28 cellular contexts compared by ENCODE assay signal in genomic region chr1:2878591-2878990, GRCh38.
"Had no signal": no experiment of that assay in that cellular context is flagged by ENCODE, and none has a peak within 500 bp of the region (broad histone marks: within the 10 kb centered on the region; RNA-seq: fewer than 3 reads in every experiment).

No MANE protein-coding gene starts in this region.

- H3K4me1 ChIP-seq: colonic mucosa, foreskin keratinocyte, gastrocnemius medialis had no signal

- H3K4me3 ChIP-seq: colonic mucosa, coronary artery, dorsolateral prefrontal cortex, esophagus muscularis mucosa, esophagus squamous epithelium, gastrocnemius medialis, gastroesophageal sphincter, heart left ventricle, heart right ventricle had no signal

- H3K36me3 ChIP-seq: colonic mucosa, esophagus muscularis mucosa, esophagus squamous epithelium, gastrocnemius medialis, gastroesophageal sphincter, heart left ventricle, heart right ventricle had no signal

- H3K27me3 ChIP-seq: colonic mucosa, foreskin keratinocyte had no signal

- DNase-seq: colonic mucosa; cortex of kidney; dermis blood vessel endothelial cell; dorsolateral prefrontal cortex; effector CD4-positive, alpha-beta T cell; effector CD8-positive, alpha-beta T cell; effector memory CD4-positive, alpha-beta T cell; effector memory CD8-positive, alpha-beta T cell; endodermal cell; erythroblast; esophagus squamous epithelium; foreskin fibroblast; foreskin keratinocyte; foreskin melanocyte; gastrocnemius medialis; glutamatergic neuron; head of caudate nucleus; heart left ventricle; heart right ventricle had no signal

- FAIRE-seq: colon, endometrium, endothelial cell of umbilical vein, frontal cortex had no signal

- H3K27ac ChIP-seq: colonic mucosa, coronary artery, dorsolateral prefrontal cortex, epithelial cell of prostate, esophagus muscularis mucosa, esophagus squamous epithelium, foreskin keratinocyte, gastrocnemius medialis, gastroesophageal sphincter, heart left ventricle, heart right ventricle had no signal

- H3K9me3 ChIP-seq: colonic mucosa, esophagus muscularis mucosa, esophagus squamous epithelium, gastrocnemius medialis, gastroesophageal sphincter, heart left ventricle, heart right ventricle had no signal

- ATAC-seq: effector memory CD8-positive, alpha-beta T cell; esophagus mucosa; foreskin keratinocyte; gastrocnemius medialis; gastroesophageal sphincter; heart left ventricle; heart right ventricle had no signal
